In the genomic region with DNA sequence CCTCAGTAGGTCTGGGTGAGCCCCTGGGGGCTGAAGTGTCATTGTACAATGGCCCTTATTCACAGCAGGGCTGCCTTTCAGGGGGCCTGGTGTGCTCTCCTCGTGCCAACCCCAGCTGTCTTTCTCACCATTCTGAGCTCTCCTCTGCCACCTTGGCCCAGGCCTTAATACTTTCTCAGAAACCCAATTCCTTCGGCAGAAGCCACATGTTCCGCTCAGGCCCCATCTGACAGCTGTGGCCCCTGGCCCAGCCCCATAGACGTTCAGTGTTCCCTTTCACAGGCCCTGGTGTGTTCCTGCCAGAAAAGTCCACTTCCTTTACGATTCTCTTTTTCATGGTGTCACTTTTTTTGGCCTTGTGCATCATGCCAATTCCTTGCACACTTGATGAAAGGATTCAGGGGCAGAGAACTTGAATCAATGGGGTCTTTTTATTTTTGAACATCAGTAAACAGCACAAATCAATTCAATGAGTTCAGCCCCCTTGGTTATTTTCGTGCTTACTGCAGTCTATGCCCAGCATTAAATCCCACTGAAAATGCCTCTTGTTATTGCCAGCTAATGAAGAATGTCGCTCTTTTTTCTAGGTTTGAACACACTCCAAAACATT, we compare ENCODE assay signal across 25 cellular contexts. TPM values are rescaled to one million over a fixed set of nuclear protein-coding genes. Genes with fewer than 3 reads are reported as not detected.
DNase-seq lines count a peak whose midpoint lies in the region; ATAC-seq, FAIRE-seq and TF ChIP-seq lines count a peak whose summit lies in the region.
"Had no signal": no experiment of that assay in that cellular context is flagged by ENCODE, and none has a peak within 500 bp of the region (broad histone marks: within the 10 kb centered on the region; RNA-seq: fewer than 3 reads in every experiment).

No MANE protein-coding gene starts in this region.

- H3K4me3 ChIP-seq in endothelial cell of umbilical vein (replicated peaks in 1 of 3; ENCODE audit: insufficient read depth in 1 of 3, low read depth in 1 of 3, low read length in 3 of 3): no peak overlapping the region
- H3K4me3 ChIP-seq in trophoblast cell (ENCODE audit: low read depth, low read length): no peak overlapping the region
- H3K4me3 ChIP-seq: testis had no signal

- no peaks in the 10 kb centered on the region for H3K36me3 ChIP-seq in endothelial cell of umbilical vein (ENCODE audit: control insufficient read depth in 2 of 2, extremely low read depth in 1 of 2, insufficient read depth in 2 of 2, low read length in 2 of 2)
- no peaks in the 10 kb centered on the region for H3K36me3 ChIP-seq in trophoblast cell (ENCODE audit: control insufficient read depth in 1 of 2, insufficient read depth in 2 of 2, low read length in 2 of 2)

- no peak for ATAC-seq in HG03280 (IDR thresholded peaks at IDR 0.05; ENCODE audit: unreplicated experiment)
- ATAC-seq: activated CD8-positive, alpha-beta memory T cell treated with anti-CD3 and anti-CD28 coated beads, Interleukin-2, amount 10 ng/mL, durations not matched to agents 7 days and 5 days; HCT116; left ventricle myocardium superior; Right ventricle myocardium inferior had no signal

- no peak overlapping the region for H3K18ac ChIP-seq in trophoblast cell (ENCODE audit: low read length)

- H4K91ac ChIP-seq in trophoblast cell (ENCODE audit: low read depth, low read length): no peak overlapping the region

- peak; percentile 44 for DNase-seq in SK-MEL-5 (ENCODE audit: low read depth, low spot score)
- DNase-seq in endothelial cell of umbilical vein (ENCODE audit: low read depth, low spot score): no peak
- peak; percentile 23 for DNase-seq in myocyte (ENCODE audit: low read depth)
- DNase-seq in trophoblast cell: no peak
- no peak for DNase-seq in glomerular visceral epithelial cell (ENCODE audit: extremely low spot score)
- DNase-seq: activated CD4-positive, alpha-beta T cell treated with anti-CD3 and anti-CD28 coated beads, Interleukin-2, amount 10 ng/mL, durations not matched to agents 7 days and 5 days; activated CD8-positive, alpha-beta memory T cell treated with anti-CD3 and anti-CD28 coated beads, Interleukin-2, amount 10 ng/mL, durations not matched to agents 7 days and 5 days; activated naive CD4-positive, alpha-beta T cell treated with anti-CD3 and anti-CD28 coated beads, Interleukin-2, amount 10 ng/mL, durations not matched to agents 7 days and 5 days; amniotic stem cell; CD4-positive, alpha-beta T cell; central memory CD4-positive, alpha-beta T cell; immature natural killer cell; left ventricle myocardium superior; NCI-H1105 treated with DMSO at 0.1 percent for 48 hours; NCI-H2029; NCI-H345; NCI-H774; SW 1271; T1000; testis had no signal

- H3K27me3 ChIP-seq in endothelial cell of umbilical vein (ENCODE audit: control insufficient read depth in 2 of 2, insufficient read depth in 2 of 2, low read length in 2 of 2) (peaks cover 0 to 2% of the 10 kb centered on the region in 2 experiments), trophoblast cell (ENCODE audit: insufficient read depth, low read length) (no peaks in the 10 kb centered on the region)
- H3K27me3 ChIP-seq: testis had no signal

- no peak overlapping the region for H3K4ac ChIP-seq in trophoblast cell (ENCODE audit: low read depth, low read length)

- H4K20me1 ChIP-seq in endothelial cell of umbilical vein (replicated peaks; ENCODE audit: control insufficient read depth, extremely low read depth, insufficient read depth, low read length): no peaks in the 10 kb centered on the region

- H3K4me2 ChIP-seq in endothelial cell of umbilical vein (ENCODE audit: insufficient read depth, low read length) (no peak overlapping the region), trophoblast cell (ENCODE audit: low read length) (no peak overlapping the region)

- POLR2A ChIA-PET in endothelial cell of umbilical vein (lab: Charles Lee): no interaction called here

- no peak overlapping the region for H3K9ac ChIP-seq in endothelial cell of umbilical vein (replicated peaks; ENCODE audit: extremely low read depth, insufficient read depth, low read length)
- no peak overlapping the region for H3K9ac ChIP-seq in trophoblast cell (ENCODE audit: low read length)

- TF ChIP-seq CTCF in endothelial cell of umbilical vein (IDR thresholded peaks at IDR 0.05; ENCODE audit: extremely low read depth in 1 of 2, insufficient read depth in 1 of 2, low read depth in 1 of 2, low read length in 2 of 2): no peak

- H3K9me3 ChIP-seq in endothelial cell of umbilical vein (replicated peaks; ENCODE audit: control insufficient read depth, insufficient read depth, low read length): no peaks in the 10 kb centered on the region
- H3K9me3 ChIP-seq in trophoblast cell (ENCODE audit: insufficient read depth, low read depth, low read length): no peaks in the 10 kb centered on the region
- H3K9me3 ChIP-seq: testis had no signal

- H3K79me2 ChIP-seq in endothelial cell of umbilical vein (ENCODE audit: control insufficient read depth, insufficient read depth, low read length) (no peaks in the 10 kb centered on the region), trophoblast cell (ENCODE audit: control insufficient read depth, insufficient read depth, low read length, poor library complexity) (no peaks in the 10 kb centered on the region)

- no peak overlapping the region for H2AK5ac ChIP-seq in trophoblast cell (ENCODE audit: low read length)

- no peak overlapping the region for H2BK12ac ChIP-seq in trophoblast cell (ENCODE audit: low read length)

- dilution Hi-C loops in endothelial cell of umbilical vein (cut with MboI; ENCODE audit: extremely low pct_ligation_motif_present, low sequenced_read_pairs): no loop called here

- H3K27ac ChIP-seq in endothelial cell of umbilical vein (ENCODE audit: insufficient read depth, low read depth, low read length): no peak overlapping the region
- H3K27ac ChIP-seq in temporal lobe (ENCODE audit: low read depth, low read length): peak overlapping the region; percentile 82
- H3K27ac ChIP-seq in trophoblast cell (ENCODE audit: low read depth, low read length): no peak overlapping the region
- H3K27ac ChIP-seq: epithelial cell of prostate, testis had no signal

- H3K14ac ChIP-seq in trophoblast cell (ENCODE audit: low read length): no peak overlapping the region

- H3K79me1 ChIP-seq in trophoblast cell (ENCODE audit: low read length): no peaks in the 10 kb centered on the region

- no peak overlapping the region for H3K23ac ChIP-seq in trophoblast cell (ENCODE audit: low read length)

- no peak overlapping the region for H2BK5ac ChIP-seq in trophoblast cell (ENCODE audit: low read depth, low read length, poor library complexity)

- intact Hi-C loops in endothelial cell of umbilical vein (cut with micrococcal nuclease): no loop called here

- H2AFZ ChIP-seq in endothelial cell of umbilical vein (ENCODE audit: low read depth, low read length) (no peak overlapping the region), trophoblast cell (ENCODE audit: insufficient read depth, low read length, poor library complexity) (no peak overlapping the region)

- H2BK120ac ChIP-seq in trophoblast cell (ENCODE audit: insufficient read depth, low read length, poor library complexity): no peak overlapping the region

- FAIRE-seq in endothelial cell of umbilical vein (lab: Jason Lieb, UNC): peak; percentile 55

- H4K8ac ChIP-seq in trophoblast cell (ENCODE audit: low read depth, low read length): no peak overlapping the region

- no peak overlapping the region for H4K12ac ChIP-seq in trophoblast cell (ENCODE audit: low read depth, low read length)

- BruUV-seq in endothelial cell of umbilical vein (replicated peaks; lab: Mats Ljungman, UMichigan): no TSS peak

- in situ Hi-C loops in SK-MEL-5 (cut with HindIII; ENCODE audit: low pct_unique_long_range_greater_than_20kb, low sequenced_read_pairs): no loop called here

- no peak for TF ChIP-seq POLR2A in endothelial cell of umbilical vein (IDR thresholded peaks at IDR 0.05; ENCODE audit: low read depth, low read length)

- H3K4me1 ChIP-seq in endothelial cell of umbilical vein (ENCODE audit: control insufficient read depth, extremely low read depth, insufficient read depth, low read length) (no peaks in the 10 kb centered on the region), trophoblast cell (ENCODE audit: control insufficient read depth in 1 of 2, insufficient read depth in 2 of 2, low read length in 2 of 2) (no peaks in the 10 kb centered on the region)
- H3K4me1 ChIP-seq: testis had no signal

- H3K9me1 ChIP-seq in endothelial cell of umbilical vein (replicated peaks; ENCODE audit: control insufficient read depth, extremely low read depth, insufficient read depth, low read length): no peaks in the 10 kb centered on the region

- CTCF ChIA-PET in endothelial cell of umbilical vein (lab: Charles Lee): interaction anchor here (1.1 kb wide), 1 partner anchor 10 kb away, joined by 3 read pairs; no protein-coding TSS in a partner anchor

- no CpG with 5 or more reads among the region's 7 CpGs for WGBS in trophoblast cell (ENCODE audit: extremely low coverage, insufficient coverage, insufficient read length)

RNA-seq across cellular contexts. Expression of gene GPNMB, which starts 15.9 kb away (rescaled TPM):
- 1,248 and 1,278 TPM in 2 replicates for total RNA-seq in SK-MEL-5 (2014; rRNA removed; shearing (Covaris generic))
- 994 and 1,090 TPM in 2 replicates for polyA plus RNA-seq in SK-MEL-5 (2015; cell fraction: cytosol; rRNA removed)
- polyA plus RNA-seq in SK-MEL-5 (2015; cell fraction: nucleus; rRNA removed): 446 and 448 TPM in 2 replicates
- total RNA-seq in endothelial cell of umbilical vein (0.33 and 0.35 TPM in 2 replicates), myocyte (382 and 539 TPM in 2 replicates), temporal lobe (4.7 TPM)
- polyA plus RNA-seq in endothelial cell of umbilical vein: 0.29 TPM in 2 replicates
- polyA plus RNA-seq in endothelial cell of umbilical vein (2011; cell fraction: cytosol; rRNA removed): 0.36 and 0.37 TPM in 2 replicates
- 0.38 and 0.43 TPM in 2 replicates for polyA plus RNA-seq in endothelial cell of umbilical vein (2011; cell fraction: nucleus; rRNA removed)
- polyA plus RNA-seq in endothelial cell of umbilical vein (2012): 1.0 and 1.5 TPM in 2 replicates
- 1.2 TPM in 1 of 2 replicates, not detected in the other for polyA minus RNA-seq in endothelial cell of umbilical vein
- polyA minus RNA-seq in endothelial cell of umbilical vein (2011; cell fraction: cytosol; rRNA and poly(A)+ RNA removed): 0.51 TPM
- polyA minus RNA-seq in endothelial cell of umbilical vein (2011; cell fraction: nucleus; rRNA and poly(A)+ RNA removed): 1.1 TPM in 1 of 2 replicates, not detected in the other
- 335 TPM for polyA plus RNA-seq in myocyte (2012)
- polyA plus RNA-seq in trophoblast cell (2013): 1.5 and 1.6 TPM in 2 replicates
- total RNA-seq: activated CD4-positive, alpha-beta T cell treated with anti-CD3 and anti-CD28 coated beads, Interleukin-2, amount 10 ng/mL, durations not matched to agents 7 days and 5 days; CD4-positive, alpha-beta T cell had no signal
- polyA plus RNA-seq: immature natural killer cell had no signal

RNA-seq across cellular contexts. Expression of gene NUP42, which starts 48.8 kb away (rescaled TPM):
- total RNA-seq in SK-MEL-5 (2014; rRNA removed; shearing (Covaris generic)): 86.5 and 93.5 TPM in 2 replicates
- 67.5 and 76.7 TPM in 2 replicates for polyA plus RNA-seq in SK-MEL-5 (2015; cell fraction: cytosol; rRNA removed)
- polyA plus RNA-seq in SK-MEL-5 (2015; cell fraction: nucleus; rRNA removed): 201 and 226 TPM in 2 replicates
- total RNA-seq in endothelial cell of umbilical vein (38.6 and 40.0 TPM in 2 replicates), myocyte (64.1 and 70.2 TPM in 2 replicates), temporal lobe (55.6 TPM)
- 31.5 and 34.3 TPM in 2 replicates for polyA plus RNA-seq in endothelial cell of umbilical vein
- 26.7 and 26.8 TPM in 2 replicates for polyA plus RNA-seq in endothelial cell of umbilical vein (2011; cell fraction: cytosol; rRNA removed)
- polyA plus RNA-seq in endothelial cell of umbilical vein (2011; cell fraction: nucleus; rRNA removed): 42.4 and 44.4 TPM in 2 replicates
- 36.1 and 37.8 TPM in 2 replicates for polyA plus RNA-seq in endothelial cell of umbilical vein (2012)
- polyA minus RNA-seq in endothelial cell of umbilical vein: 33.2 and 36.6 TPM in 2 replicates
- polyA minus RNA-seq in endothelial cell of umbilical vein (2011; cell fraction: cytosol; rRNA and poly(A)+ RNA removed): 14.1 TPM
- polyA minus RNA-seq in endothelial cell of umbilical vein (2011; cell fraction: nucleus; rRNA and poly(A)+ RNA removed): 20.8 and 22.2 TPM in 2 replicates
- 26.6 TPM for polyA plus RNA-seq in myocyte (2012)
- 15.1 and 16.5 TPM in 2 replicates for polyA plus RNA-seq in trophoblast cell (2013)

Comparison
In these comparisons a context has a peak if more than half of its experiments do, and no peak if none do; other contexts are left out.
1. DNase-seq: peak in SK-MEL-5 (single experiment) and myocyte (single experiment); none in endothelial cell of umbilical vein (single experiment), trophoblast cell (0 of 2) and glomerular visceral epithelial cell (single experiment).
2. RNA of gene GPNMB, which starts 15.9 kb away (total RNA-seq): 1,248 to 1,278 TPM in SK-MEL-5 and 382 to 539 TPM in myocyte; 4.7 TPM in temporal lobe (single experiment) and 0.33 to 0.35 TPM in endothelial cell of umbilical vein; every median in the first group is over 10 times any median in the second.